9 cellular contexts compared by ENCODE assay signal in the genomic region with DNA sequence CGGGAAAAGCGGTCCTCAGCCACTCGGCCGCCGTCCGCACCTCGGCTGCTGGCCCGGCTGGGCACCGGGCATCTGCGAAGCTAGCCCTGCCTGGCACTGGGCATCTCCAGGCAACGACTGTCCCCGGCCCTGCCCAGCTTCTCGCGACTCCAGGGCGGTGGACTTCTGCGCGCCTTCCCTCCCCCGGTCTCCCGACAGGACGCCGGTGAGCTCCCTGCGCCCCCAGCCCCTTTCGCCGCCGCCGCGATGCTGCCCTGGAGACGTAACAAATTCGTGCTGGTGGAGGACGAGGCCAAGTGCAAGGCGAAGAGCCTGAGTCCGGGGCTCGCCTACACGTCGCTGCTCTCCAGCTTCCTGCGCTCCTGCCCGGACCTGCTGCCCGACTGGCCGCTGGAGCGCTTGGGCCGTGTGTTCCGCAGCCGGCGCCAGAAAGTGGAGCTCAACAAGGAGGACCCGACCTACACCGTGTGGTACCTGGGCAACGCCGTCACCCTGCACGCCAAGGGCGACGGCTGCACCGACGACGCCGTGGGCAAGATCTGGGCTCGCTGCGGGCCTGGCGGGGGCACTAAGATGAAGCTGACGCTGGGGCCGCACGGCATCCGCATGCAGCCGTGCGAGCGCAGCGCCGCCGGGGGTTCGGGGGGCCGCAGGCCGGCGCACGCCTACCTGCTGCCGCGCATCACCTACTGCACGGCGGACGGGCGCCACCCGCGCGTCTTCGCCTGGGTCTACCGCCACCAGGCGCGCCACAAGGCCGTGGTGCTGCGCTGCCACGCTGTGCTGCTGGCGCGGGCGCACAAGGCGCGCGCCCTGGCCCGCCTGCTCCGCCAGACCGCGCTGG. TPM values are rescaled to one million over a fixed set of nuclear protein-coding genes. Genes with fewer than 3 reads are reported as not detected.
DNase-seq lines count a peak whose midpoint lies in the region; ATAC-seq, FAIRE-seq and TF ChIP-seq lines count a peak whose summit lies in the region.
"Had no signal": no experiment of that assay in that cellular context is flagged by ENCODE, and none has a peak within 500 bp of the region (broad histone marks: within the 10 kb centered on the region; RNA-seq: fewer than 3 reads in every experiment).

No MANE protein-coding gene starts in this region.

- peak overlapping the region in 1 of 2 donors; percentile 80 for H3K27ac ChIP-seq in coronary artery

- ATAC-seq in activated naive CD8-positive, alpha-beta T cell treated with anti-CD3 and anti-CD28 coated beads, Interleukin-2, amount 50 U/mL, for 24 hours = no peak
- ATAC-seq in left lobe of liver = peak; percentile 41
- ATAC-seq in HG02798 (IDR thresholded peaks at IDR 0.05; ENCODE audit: poor library complexity, unreplicated experiment) = no peak
- no peak for ATAC-seq in HG02588 (IDR thresholded peaks at IDR 0.05; ENCODE audit: unreplicated experiment)

- H3K4me3 Mint-ChIP-seq in activated naive CD8-positive, alpha-beta T cell treated with anti-CD3 and anti-CD28 coated beads for 36 hours = no peak overlapping the region
- H3K4me3 Mint-ChIP-seq in activated naive CD8-positive, alpha-beta T cell treated with anti-CD3 and anti-CD28 coated beads, Interleukin-2, amount 50 U/mL, for 24 hours = no peak overlapping the region

- H3K4me1 Mint-ChIP-seq in activated naive CD8-positive, alpha-beta T cell treated with anti-CD3 and anti-CD28 coated beads for 36 hours = no peaks in the 10 kb centered on the region
- H3K4me1 Mint-ChIP-seq in activated naive CD8-positive, alpha-beta T cell treated with anti-CD3 and anti-CD28 coated beads, Interleukin-2, amount 50 U/mL, for 24 hours = no peaks in the 10 kb centered on the region

- no peaks in the 10 kb centered on the region for H3K9me3 Mint-ChIP-seq in activated naive CD8-positive, alpha-beta T cell treated with anti-CD3 and anti-CD28 coated beads for 36 hours
- H3K9me3 Mint-ChIP-seq in activated naive CD8-positive, alpha-beta T cell treated with anti-CD3 and anti-CD28 coated beads, Interleukin-2, amount 50 U/mL, for 24 hours = no peaks in the 10 kb centered on the region

- peak overlapping the region; percentile 72 for H3K4me3 ChIP-seq in coronary artery

- no peak for FAIRE-seq in urothelium cell line (lab: Jason Lieb, UNC)

- DNase-seq in activated naive CD8-positive, alpha-beta T cell treated with anti-CD3 and anti-CD28 coated beads for 36 hours = peak; percentile 13
- DNase-seq in activated naive CD8-positive, alpha-beta T cell treated with anti-CD3 and anti-CD28 coated beads, Interleukin-2, amount 50 U/mL, for 24 hours = no peak
- no peak for DNase-seq in coronary artery (ENCODE audit: low spot score)
- DNase-seq in left lobe of liver (ENCODE audit: low spot score) = no peak
- DNase-seq in urothelium cell line (ENCODE audit: low spot score) = peak; percentile 35
- DNase-seq in pons (ENCODE audit: low spot score) = no peak
- DNase-seq: DMS153 had no signal

- H3K36me3 Mint-ChIP-seq in activated naive CD8-positive, alpha-beta T cell treated with anti-CD3 and anti-CD28 coated beads for 36 hours = no peaks in the 10 kb centered on the region
- H3K36me3 Mint-ChIP-seq in activated naive CD8-positive, alpha-beta T cell treated with anti-CD3 and anti-CD28 coated beads, Interleukin-2, amount 50 U/mL, for 24 hours (ENCODE audit: low read depth) = no peaks in the 10 kb centered on the region

- H3K27ac Mint-ChIP-seq in activated naive CD8-positive, alpha-beta T cell treated with anti-CD3 and anti-CD28 coated beads for 36 hours = no peak overlapping the region
- no peak overlapping the region for H3K27ac Mint-ChIP-seq in activated naive CD8-positive, alpha-beta T cell treated with anti-CD3 and anti-CD28 coated beads, Interleukin-2, amount 50 U/mL, for 24 hours

- TF ChIP-seq CTCF in coronary artery (IDR thresholded peaks at IDR 0.05) = no peak

- peaks cover 34% of the 10 kb centered on the region for H3K27me3 Mint-ChIP-seq in activated naive CD8-positive, alpha-beta T cell treated with anti-CD3 and anti-CD28 coated beads for 36 hours
- H3K27me3 Mint-ChIP-seq in activated naive CD8-positive, alpha-beta T cell treated with anti-CD3 and anti-CD28 coated beads, Interleukin-2, amount 50 U/mL, for 24 hours = peaks cover 35% of the 10 kb centered on the region

RNA-seq across cellular contexts. Expression of gene FAM43B, which starts 0.6 kb away (rescaled TPM):
- not detected for total RNA-seq in activated naive CD8-positive, alpha-beta T cell treated with anti-CD3 and anti-CD28 coated beads for 36 hours
- 0.35 TPM for total RNA-seq in left lobe of liver

RNA-seq across cellular contexts. Expression of gene CDA, which starts 35.9 kb away (rescaled TPM):
- total RNA-seq in activated naive CD8-positive, alpha-beta T cell treated with anti-CD3 and anti-CD28 coated beads for 36 hours = not detected
- total RNA-seq in left lobe of liver = 29.7 TPM

RNA-seq across cellular contexts. Expression of gene MUL1, which starts 45.0 kb away (rescaled TPM):
- 10 to 100 TPM; 19.7 to 20.4 TPM for total RNA-seq in activated naive CD8-positive, alpha-beta T cell treated with anti-CD3 and anti-CD28 coated beads for 36 hours
- total RNA-seq in left lobe of liver = 16.9 TPM

Comparison
In these comparisons a context has a peak if more than half of its experiments do, and no peak if none do; other contexts are left out.
1. DNase-seq: peak in activated naive CD8-positive, alpha-beta T cell treated with anti-CD3 and anti-CD28 coated beads for 36 hours (single experiment) and urothelium cell line (single experiment); none in activated naive CD8-positive, alpha-beta T cell treated with anti-CD3 and anti-CD28 coated beads, Interleukin-2, amount 50 U/mL, for 24 hours (single experiment), coronary artery (single experiment), left lobe of liver (single experiment) and pons (single experiment).
2. RNA of gene CDA, which starts 35.9 kb away (total RNA-seq): 29.7 TPM in left lobe of liver (single experiment); not detected in activated naive CD8-positive, alpha-beta T cell treated with anti-CD3 and anti-CD28 coated beads for 36 hours; every median in the first group is over 10 times any median in the second.